12 cellular contexts compared by ENCODE assay signal in the genomic region with DNA sequence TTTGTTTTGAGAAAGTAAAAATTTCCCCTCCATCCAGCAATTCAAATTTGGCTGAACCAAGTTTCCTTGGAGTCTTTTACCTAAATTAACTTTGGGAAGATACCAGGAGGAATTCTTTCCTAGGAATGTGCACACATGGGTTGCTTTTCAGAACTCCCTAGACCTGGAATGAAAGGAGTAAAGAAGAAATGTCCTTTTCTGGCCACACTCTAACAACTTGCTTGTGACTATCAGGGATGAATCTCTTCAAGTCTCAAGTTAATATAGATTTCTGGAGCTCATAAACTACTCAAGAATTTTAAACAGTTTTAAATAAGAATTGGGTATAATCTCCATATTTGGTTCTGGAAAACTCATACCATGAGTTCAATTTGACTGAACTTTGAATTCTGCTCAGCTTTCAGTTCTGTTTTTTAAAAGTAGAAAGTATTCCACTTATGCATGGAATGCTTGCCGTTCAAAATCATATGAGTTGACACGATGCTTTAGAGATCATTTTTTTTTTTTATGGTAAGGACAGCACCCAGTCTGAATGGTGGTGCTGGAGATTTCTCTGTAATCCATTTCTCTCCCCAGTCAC. TPM values are rescaled to one million over a fixed set of nuclear protein-coding genes. Genes with fewer than 3 reads are reported as not detected.
A peak's percentile ranks its signal among the peaks of the same experiment; 100 is the strongest.
DNase-seq lines count a peak whose midpoint lies in the region; ATAC-seq and TF ChIP-seq lines count a peak whose summit lies in the region.
"Had no signal": no experiment of that assay in that cellular context is flagged by ENCODE, and none has a peak within 500 bp of the region (broad histone marks: within the 10 kb centered on the region; RNA-seq: fewer than 3 reads in every experiment).

No MANE protein-coding gene starts in this region.

- H3K27ac ChIP-seq in right atrium auricular region = peak overlapping the region; percentile 58 to 98
- peak overlapping the region in 2 of 3 donors; percentile 53 to 54 for H3K27ac ChIP-seq in thyroid gland
- H3K27ac ChIP-seq in foreskin keratinocyte = no peak overlapping the region

- H3K4me1 ChIP-seq in right atrium auricular region (peaks cover 0 to 43% of the 10 kb centered on the region in 2 donors), thyroid gland (peaks cover 18 to 23% of the 10 kb centered on the region in 2 donors), foreskin keratinocyte (no peaks in the 10 kb centered on the region)

- 21 to 24% methylated on average over 2 of the region's 2 CpGs for WGBS in thyroid gland, 2 donors

- H3K4me1 Mint-ChIP-seq in chondrocyte (ENCODE audit: low read depth) = peaks cover 45% of the 10 kb centered on the region

- DNase-seq in right atrium auricular region (ENCODE audit: low spot score) = no peak
- no peak for DNase-seq in left cardiac atrium
- DNase-seq in chondrocyte (ENCODE audit: low spot score) = no peak
- DNase-seq in thyroid gland = no peak
- no peak for DNase-seq in NCI-H446 (lab: John Stamatoyannopoulos, UW)
- DNase-seq in NCI-H510A treated with DMSO at 0.1 percent for 48 hours (lab: John Stamatoyannopoulos, UW) = no peak
- no peak for DNase-seq in foreskin keratinocyte
- DNase-seq: activated T-cell treated with anti-CD3 and anti-CD28 coated beads, Interleukin-2, amount 50 U/mL, for 4 hours; AML-193; NCI-H2171 treated with DMSO at 0.1 percent for 48 hours had no signal

- H3K36me3 Mint-ChIP-seq in chondrocyte (ENCODE audit: low read depth) = peaks cover 7% of the 10 kb centered on the region

- intact Hi-C loops in left cardiac atrium (cut with DNase I) = loop anchor here in 1 of 2 donors (5.0 kb wide), 1 partner anchor 48 kb away; no protein-coding TSS in a partner anchor
- intact Hi-C loops in thyroid gland (cut with DNase I) = no loop called here

- H3K4me3 ChIP-seq in right atrium auricular region = no peak overlapping the region
- no peak overlapping the region for H3K4me3 ChIP-seq in thyroid gland (replicated peaks in 1 of 3)
- H3K4me3 ChIP-seq: lung had no signal

- H3K27me3 Mint-ChIP-seq in chondrocyte (ENCODE audit: low read depth) = no peaks in the 10 kb centered on the region

- H3K9me3 ChIP-seq in right atrium auricular region = peaks cover 0 to 13% of the 10 kb centered on the region in 2 donors
- no peaks in the 10 kb centered on the region for H3K9me3 ChIP-seq in thyroid gland

- H3K27me3 ChIP-seq in right atrium auricular region = no peaks in the 10 kb centered on the region
- no peaks in the 10 kb centered on the region for H3K27me3 ChIP-seq in thyroid gland
- peaks cover under 1% of the 10 kb centered on the region for H3K27me3 ChIP-seq in foreskin keratinocyte

- no peak for TF ChIP-seq POLR2A in thyroid gland (IDR thresholded peaks at IDR 0.05)

- TF ChIP-seq CTCF in right atrium auricular region (IDR thresholded peaks at IDR 0.05) (no peak), chondrocyte (IDR thresholded peaks at IDR 0.05) (no peak), thyroid gland (IDR thresholded peaks at IDR 0.05) (no peak), foreskin keratinocyte (conservative IDR thresholded peaks at IDR 0.05) (no peak)

- H3K4me3 Mint-ChIP-seq in chondrocyte (ENCODE audit: unreplicated experiment) = peak overlapping the region; percentile 25
- H3K4me3 Mint-ChIP-seq: activated T-cell treated with anti-CD3 and anti-CD28 coated beads, Interleukin-2, amount 50 U/mL, for 4 hours had no signal

- peak overlapping the region; percentile 94 for H3K27ac Mint-ChIP-seq in chondrocyte (ENCODE audit: unreplicated experiment)

- no peak for ATAC-seq in left cardiac atrium
- peak; percentile 14 for ATAC-seq in HG03175 (IDR thresholded peaks at IDR 0.05; ENCODE audit: unreplicated experiment)
- no peak for ATAC-seq in foreskin keratinocyte

- H3K36me3 ChIP-seq in right atrium auricular region (no peaks in the 10 kb centered on the region), thyroid gland (no peaks in the 10 kb centered on the region)

- peaks cover 7% of the 10 kb centered on the region for H3K9me3 Mint-ChIP-seq in chondrocyte (ENCODE audit: low read depth)

RNA-seq across cellular contexts. Expression of a gene that starts 7.7 kb away (rescaled TPM):
- total RNA-seq in right atrium auricular region = 10 to 100 TPM; 50.0 to 56.3 TPM
- 10 to 100 TPM; 39.9 to 53.7 TPM for total RNA-seq in left cardiac atrium
- 3.0 to 3.7 TPM (median 3.0 TPM) in 3 replicates for total RNA-seq in chondrocyte
- total RNA-seq in thyroid gland = 10 to 100 TPM; 30.9 to 46.9 (median 34.8) TPM
- total RNA-seq in foreskin keratinocyte = 0.25 and 0.61 TPM in 2 replicates
- 0.19 and 0.22 TPM in 2 replicates for polyA plus RNA-seq in foreskin keratinocyte
